Comparison of ENCODE assay signal across 28 cellular contexts in genomic region chr6:47794577-47795135, GRCh38. TPM values are rescaled to one million over a fixed set of nuclear protein-coding genes. Genes with fewer than 3 reads are reported as not detected.
"Had no signal": no experiment of that assay in that cellular context is flagged by ENCODE, and none has a peak within 500 bp of the region (broad histone marks: within the 10 kb centered on the region; RNA-seq: fewer than 3 reads in every experiment).

No MANE protein-coding gene starts in this region.

- FAIRE-seq: HepG2 had no signal

- ATAC-seq: HepG2, PC-3, Right ventricle myocardium inferior, T-cell had no signal

- H3K9me3 ChIP-seq: Peyer's patch, SJCRH30 had no signal

- H3K4me2 ChIP-seq: KMS-11 had no signal

- H3K4me3 Mint-ChIP-seq: T-cell had no signal

- H3K4me3 ChIP-seq: Peyer's patch, SJCRH30 had no signal

- H3K27ac ChIP-seq: KMS-11, Peyer's patch, SJCRH30 had no signal

- H3K36me3 Mint-ChIP-seq: T-cell had no signal

- H3K4me1 ChIP-seq: Peyer's patch, SJCRH30 had no signal

- H3K9ac ChIP-seq: KMS-11 had no signal

- H3K27me3 ChIP-seq: Peyer's patch, SJCRH30 had no signal

- DNase-seq: IMR-90, Kasumi-1, MM.1S, NCI-H1092, NCI-H1105 treated with DMSO at 0.1 percent for 48 hours, NCI-H1417 treated with DMSO at 0.1 percent for 48 hours, NCI-H146, NCI-H1694 treated with DMSO at 0.1 percent for 48 hours, NCI-H1930, NCI-H2081, NCI-H2107, NCI-H2227 treated with DMSO at 0.1 percent for 48 hours, NCI-H524 treated with DMSO at 0.1 percent for 48 hours, NCI-H69, NCI-H774, PC-3, Peyer's patch, SHP77 treated with DMSO at 0.1 percent for 48 hours, SJCRH30, SW 1271, T-cell had no signal

- H3K4me1 Mint-ChIP-seq: T-cell had no signal

- H3K9me3 Mint-ChIP-seq: T-cell had no signal

- H3K36me3 ChIP-seq: Peyer's patch, SJCRH30 had no signal

- H3K27ac Mint-ChIP-seq: T-cell had no signal

RNA-seq across cellular contexts. Expression of gene OPN5, which starts 12.8 kb away (rescaled TPM):
- total RNA-seq: HepG2, HT1080, IMR-90, M059J, NCI-H460, PC-3, Peyer's patch, Right ventricle myocardium inferior, RPMI7951, SJCRH30, T-cell had no signal
- polyA plus RNA-seq: HepG2, IMR-90 had no signal
